Comparison of ENCODE assay signal across 31 cellular contexts in genomic region chr9:35313460-35313859, GRCh38.
"Had no signal": no experiment of that assay in that cellular context is flagged by ENCODE, and none has a peak within 500 bp of the region (broad histone marks: within the 10 kb centered on the region; RNA-seq: fewer than 3 reads in every experiment).

No MANE protein-coding gene starts in this region.

- H2AFZ ChIP-seq: hepatocyte had no signal

- H3K36me3 ChIP-seq: breast epithelium, cardiac muscle cell had no signal

- H3K79me2 ChIP-seq: hepatocyte had no signal

- H3K27ac ChIP-seq: breast epithelium, cardiac muscle cell, colonic mucosa, heart right ventricle, hepatocyte had no signal

- H3K36me3 Mint-ChIP-seq: activated naive CD4-positive, alpha-beta T cell treated with anti-CD3 and anti-CD28 coated beads, Interleukin-2, amount 10 ng/mL, durations not matched to agents 7 days and 5 days; activated naive CD4-positive, alpha-beta T cell treated with anti-CD3 and anti-CD28 coated beads, Interleukin-2, amount 50 U/mL, for 72 hours; activated naive CD8-positive, alpha-beta T cell treated with anti-CD3 and anti-CD28 coated beads, Interleukin-2, amount 10 ng/mL, durations not matched to agents 7 days and 5 days had no signal

- H3K9me3 ChIP-seq: ascending aorta, breast epithelium, colonic mucosa had no signal

- H3K27me3 ChIP-seq: ascending aorta, breast epithelium, cardiac muscle cell, colonic mucosa, heart right ventricle, hepatocyte had no signal

- H3K4me2 ChIP-seq: hepatocyte had no signal

- H3K4me3 ChIP-seq: ascending aorta, breast epithelium, cardiac muscle cell, colonic mucosa, heart right ventricle, hepatocyte had no signal

- H3K9me3 Mint-ChIP-seq: activated CD4-positive, alpha-beta memory T cell treated with anti-CD3 and anti-CD28 coated beads, Interleukin-2, amount 10 ng/mL, durations not matched to agents 7 days and 5 days; activated CD4-positive, alpha-beta T cell treated with anti-CD3 and anti-CD28 coated beads, Interleukin-2, amount 10 ng/mL, durations not matched to agents 7 days and 5 days; activated naive CD4-positive, alpha-beta T cell treated with anti-CD3 and anti-CD28 coated beads, Interleukin-2, amount 10 ng/mL, durations not matched to agents 7 days and 5 days; activated naive CD4-positive, alpha-beta T cell treated with anti-CD3 and anti-CD28 coated beads, Interleukin-2, amount 50 U/mL, for 72 hours; activated T-cell treated with anti-CD3 and anti-CD28 coated beads, Interleukin-2, amount 50 U/mL, for 72 hours; T-helper 2 cell treated with Interferon-gamma antibody and Interleukin-4, amounts not matched to agents 5 μg/mL and 100 μg/mL, for 36 hours had no signal

- H3K4me1 Mint-ChIP-seq: activated CD4-positive, alpha-beta memory T cell treated with anti-CD3 and anti-CD28 coated beads, Interleukin-2, amount 10 ng/mL, durations not matched to agents 7 days and 5 days; activated CD4-positive, alpha-beta T cell treated with anti-CD3 and anti-CD28 coated beads, Interleukin-2, amount 10 ng/mL, durations not matched to agents 7 days and 5 days; activated naive CD4-positive, alpha-beta T cell treated with anti-CD3 and anti-CD28 coated beads, Interleukin-2, amount 10 ng/mL, durations not matched to agents 7 days and 5 days; activated naive CD8-positive, alpha-beta T cell treated with anti-CD3 and anti-CD28 coated beads, Interleukin-2, amount 10 ng/mL, durations not matched to agents 7 days and 5 days; T-helper 17 cell had no signal

- DNase-seq: activated CD4-positive, alpha-beta memory T cell treated with anti-CD3 and anti-CD28 coated beads, Interleukin-2, amount 10 ng/mL, durations not matched to agents 7 days and 5 days; activated CD4-positive, alpha-beta T cell treated with anti-CD3 and anti-CD28 coated beads for 1 hour; activated CD4-positive, alpha-beta T cell treated with anti-CD3 and anti-CD28 coated beads for 4 hours; activated CD4-positive, alpha-beta T cell treated with anti-CD3 and anti-CD28 coated beads, Interleukin-2, amount 10 ng/mL, durations not matched to agents 7 days and 5 days; activated CD4-positive, alpha-beta T cell treated with anti-CD3 and anti-CD28 coated beads, Interleukin-2, amount 50 U/mL, for 4 hours; activated CD8-positive, alpha-beta memory T cell treated with anti-CD3 and anti-CD28 coated beads, Interleukin-2, amount 50 U/mL, for 48 hours; activated gamma-delta T cell; activated naive CD4-positive, alpha-beta T cell; activated naive CD4-positive, alpha-beta T cell treated with anti-CD3 and anti-CD28 coated beads, Interleukin-2, amount 10 ng/mL, durations not matched to agents 7 days and 5 days; activated naive CD8-positive, alpha-beta T cell treated with anti-CD3 and anti-CD28 coated beads, Interleukin-2, amount 10 ng/mL, durations not matched to agents 7 days and 5 days; activated T-cell treated with anti-CD3 and anti-CD28 coated beads for 4 hours; activated T-cell treated with anti-CD3 and anti-CD28 coated beads, Interleukin-2, amount 50 U/mL, for 24 hours; activated T-cell treated with anti-CD3 and anti-CD28 coated beads, Interleukin-2, amount 50 U/mL, for 72 hours; central memory CD4-positive, alpha-beta T cell; cerebellar nuclear complex; colonic mucosa; effector CD8-positive, alpha-beta T cell; heart right ventricle; T-helper 1 cell; T-helper 17 cell; T1000 had no signal

- H3K4me3 Mint-ChIP-seq: activated CD4-positive, alpha-beta memory T cell treated with anti-CD3 and anti-CD28 coated beads, Interleukin-2, amount 10 ng/mL, durations not matched to agents 7 days and 5 days; activated CD4-positive, alpha-beta T cell treated with anti-CD3 and anti-CD28 coated beads, Interleukin-2, amount 10 ng/mL, durations not matched to agents 7 days and 5 days; activated naive CD4-positive, alpha-beta T cell treated with anti-CD3 and anti-CD28 coated beads, Interleukin-2, amount 10 ng/mL, durations not matched to agents 7 days and 5 days; activated naive CD8-positive, alpha-beta T cell treated with anti-CD3 and anti-CD28 coated beads, Interleukin-2, amount 10 ng/mL, durations not matched to agents 7 days and 5 days; activated T-cell treated with anti-CD3 and anti-CD28 coated beads, Interleukin-2, amount 50 U/mL, for 24 hours; activated T-cell treated with anti-CD3 and anti-CD28 coated beads, Interleukin-2, amount 50 U/mL, for 72 hours; brain; T-helper 17 cell; T-helper 2 cell treated with Interferon-gamma antibody and Interleukin-4, amounts not matched to agents 5 μg/mL and 100 μg/mL, for 36 hours had no signal

- H3K27ac Mint-ChIP-seq: activated CD4-positive, alpha-beta memory T cell treated with anti-CD3 and anti-CD28 coated beads, Interleukin-2, amount 10 ng/mL, durations not matched to agents 7 days and 5 days; activated CD4-positive, alpha-beta T cell treated with anti-CD3 and anti-CD28 coated beads, Interleukin-2, amount 10 ng/mL, durations not matched to agents 7 days and 5 days; activated naive CD4-positive, alpha-beta T cell treated with anti-CD3 and anti-CD28 coated beads, Interleukin-2, amount 10 ng/mL, durations not matched to agents 7 days and 5 days; activated naive CD4-positive, alpha-beta T cell treated with anti-CD3 and anti-CD28 coated beads, Interleukin-2, amount 50 U/mL, for 72 hours; activated naive CD8-positive, alpha-beta T cell treated with anti-CD3 and anti-CD28 coated beads, Interleukin-2, amount 10 ng/mL, durations not matched to agents 7 days and 5 days; activated T-cell treated with anti-CD3 and anti-CD28 coated beads, Interleukin-2, amount 50 U/mL, for 24 hours; activated T-cell treated with anti-CD3 and anti-CD28 coated beads, Interleukin-2, amount 50 U/mL, for 72 hours; T-helper 17 cell; T-helper 2 cell treated with Interferon-gamma antibody and Interleukin-4, amounts not matched to agents 5 μg/mL and 100 μg/mL, for 36 hours had no signal

- ATAC-seq: activated naive CD4-positive, alpha-beta T cell treated with anti-CD3 and anti-CD28 coated beads, Interleukin-2, amount 50 U/mL, for 72 hours; activated T-cell treated with anti-CD3 and anti-CD28 coated beads, Interleukin-2, amount 50 U/mL, for 72 hours; esophagus mucosa; heart right ventricle; T-helper 17 cell had no signal

- H3K4me1 ChIP-seq: breast epithelium, colonic mucosa had no signal

- FAIRE-seq: endometrium, frontal cortex had no signal

- H3K27me3 Mint-ChIP-seq: activated CD4-positive, alpha-beta T cell treated with anti-CD3 and anti-CD28 coated beads, Interleukin-2, amount 10 ng/mL, durations not matched to agents 7 days and 5 days; activated naive CD8-positive, alpha-beta T cell treated with anti-CD3 and anti-CD28 coated beads, Interleukin-2, amount 10 ng/mL, durations not matched to agents 7 days and 5 days; brain had no signal
